16 cellular contexts compared by ENCODE assay signal in genomic region chr7:137980308-137980707, GRCh38. TPM values are rescaled to one million over a fixed set of nuclear protein-coding genes. Genes with fewer than 3 reads are reported as not detected.
DNase-seq lines count a peak whose midpoint lies in the region; ATAC-seq and TF ChIP-seq lines count a peak whose summit lies in the region.
"Had no signal": no experiment of that assay in that cellular context is flagged by ENCODE, and none has a peak within 500 bp of the region (broad histone marks: within the 10 kb centered on the region; RNA-seq: fewer than 3 reads in every experiment).

No MANE protein-coding gene starts in this region.

- in situ Hi-C loops in mammary epithelial cell (cut with MboI; ENCODE audit: low sequenced_read_pairs in 2 of 2), result no loop called here

- H3K9me3 Mint-ChIP-seq in MCF 10A (ENCODE audit: unreplicated experiment) (peaks cover 7% of the 10 kb centered on the region), activated B cell treated with CpG ODN at 0.5 μM for 24 hours (peaks cover 3% of the 10 kb centered on the region)

- H4K20me1 ChIP-seq in mammary epithelial cell (ENCODE audit: insufficient read depth, low read length) (no peaks in the 10 kb centered on the region), osteoblast (ENCODE audit: insufficient read depth, low read length) (no peaks in the 10 kb centered on the region)

- dilution Hi-C loops in mammary epithelial cell (cut with HindIII; ENCODE audit: low sequenced_read_pairs), result no loop called here

- no peaks in the 10 kb centered on the region for H3K27me3 ChIP-seq in mammary epithelial cell (ENCODE audit: insufficient read depth, low read length)
- no peaks in the 10 kb centered on the region for H3K27me3 ChIP-seq in osteoblast (ENCODE audit: insufficient read depth, low read length)
- H3K27me3 ChIP-seq in vagina, result no peaks in the 10 kb centered on the region
- H3K27me3 ChIP-seq: suprapubic skin had no signal

- peaks cover 97% of the 10 kb centered on the region for H3K79me2 ChIP-seq in mammary epithelial cell (ENCODE audit: insufficient read depth, low read length)
- H3K79me2 ChIP-seq in osteoblast (ENCODE audit: insufficient read depth, low read length), result peaks cover 94% of the 10 kb centered on the region

- H3K4me3 Mint-ChIP-seq in MCF 10A (ENCODE audit: unreplicated experiment), result no peak overlapping the region
- no peak overlapping the region for H3K4me3 Mint-ChIP-seq in activated B cell treated with CpG ODN at 0.5 μM for 24 hours
- H3K4me3 Mint-ChIP-seq: activated naive CD4-positive, alpha-beta T cell treated with anti-CD3 and anti-CD28 coated beads for 36 hours; endodermal cell; T-helper 2 cell treated with Interferon-gamma antibody and Interleukin-4, amounts not matched to agents 5 μg/mL and 100 μg/mL, for 36 hours had no signal

- H3K36me3 Mint-ChIP-seq in MCF 10A (ENCODE audit: insufficient read depth, unreplicated experiment) (peaks cover 11% of the 10 kb centered on the region), activated B cell treated with CpG ODN at 0.5 μM for 24 hours (ENCODE audit: low read depth) (peaks cover 8% of the 10 kb centered on the region)

- CTCF ChIA-PET in MCF 10A (lab: Yijun Ruan, JAX), result interaction anchor here (0.7 to 1.5 kb wide), 6 partner anchors 12 to 80 kb away, joined by 3 to 5 read pairs (median 4); no protein-coding TSS in a partner anchor
- CTCF ChIA-PET in mammary epithelial cell (lab: Charles Lee; ENCODE audit: low non-redundant PET), result no interaction called here
- CTCF ChIA-PET in activated B cell treated with CpG ODN at 0.5 μM for 24 hours (lab: Charles Lee), result no interaction called here

- no peak overlapping the region for H3K9ac ChIP-seq in mammary epithelial cell (ENCODE audit: insufficient read depth, low read length)

- H3K4me2 ChIP-seq in mammary epithelial cell (ENCODE audit: insufficient read depth, low read depth, low read length) (no peak overlapping the region), osteoblast (ENCODE audit: insufficient read depth, low read length) (no peak overlapping the region)

- 54% methylated on average over 2 of the region's 2 CpGs for WGBS in mammary epithelial cell (ENCODE audit: low coverage, missing lambda C conversion rate)

- peaks cover 16% of the 10 kb centered on the region for H3K4me1 ChIP-seq in mammary epithelial cell (ENCODE audit: insufficient read depth, low read length)
- peaks cover 90% of the 10 kb centered on the region for H3K4me1 ChIP-seq in osteoblast (ENCODE audit: insufficient read depth, low read length)
- H3K4me1 ChIP-seq in vagina, result peaks cover 83% of the 10 kb centered on the region

- BruUV-seq in MCF 10A (replicated peaks; lab: Mats Ljungman, UMichigan), result no TSS peak
- BruUV-seq in mammary epithelial cell (replicated peaks; lab: Mats Ljungman, UMichigan), result no TSS peak

- no peak for TF ChIP-seq POLR2A in vagina (IDR thresholded peaks at IDR 0.05)

- H2AFZ ChIP-seq in mammary epithelial cell (ENCODE audit: low read depth, low read length) (no peak overlapping the region), osteoblast (ENCODE audit: low read length) (no peak overlapping the region)

- H3K36me3 ChIP-seq in mammary epithelial cell (ENCODE audit: insufficient read depth, low read length) (peaks cover 2% of the 10 kb centered on the region), osteoblast (ENCODE audit: insufficient read depth, low read length) (peaks cover 6% of the 10 kb centered on the region), vagina (no peaks in the 10 kb centered on the region)
- H3K36me3 ChIP-seq: prostate gland, suprapubic skin had no signal

- DNase-seq in MCF 10A (ENCODE audit: unreplicated experiment), result no peak
- no peak for DNase-seq in mammary epithelial cell
- no peak for DNase-seq in activated B cell treated with CpG ODN at 0.5 μM for 24 hours
- DNase-seq in osteoblast (ENCODE audit: insufficient read length, low spot score, missing footprints), result no peak
- no peak for DNase-seq in vagina (ENCODE audit: extremely low spot score in 2 of 2)
- DNase-seq in kidney glomerular epithelial cell (lab: John Stamatoyannopoulos, UW), result no peak
- DNase-seq in NCI-H748 treated with DMSO at 0.1 percent for 48 hours (lab: John Stamatoyannopoulos, UW), result no peak
- no peak for DNase-seq in DMS 273 (lab: John Stamatoyannopoulos, UW; ENCODE audit: unreplicated experiment)
- DNase-seq: activated naive CD4-positive, alpha-beta T cell treated with anti-CD3 and anti-CD28 coated beads for 36 hours; endodermal cell; foreskin melanocyte; left ventricle myocardium superior; SIG-M5 had no signal

- H3K27me3 Mint-ChIP-seq in MCF 10A (ENCODE audit: insufficient read depth, unreplicated experiment), result no peaks in the 10 kb centered on the region
- no peaks in the 10 kb centered on the region for H3K27me3 Mint-ChIP-seq in activated B cell treated with CpG ODN at 0.5 μM for 24 hours

- POLR2A ChIA-PET in MCF 10A (lab: Yijun Ruan, JAX), result interaction anchor here (1.0 to 1.4 kb wide), 3 partner anchors 10 to 21 kb away, joined by 3 to 4 read pairs (median 3); partner anchors contain the start of gene CREB3L2
- POLR2A ChIA-PET in activated B cell treated with CpG ODN at 0.5 μM for 24 hours (lab: Charles Lee), result no interaction called here

- H3K9me3 ChIP-seq in mammary epithelial cell (replicated peaks; ENCODE audit: insufficient read depth, low read length) (no peaks in the 10 kb centered on the region), osteoblast (ENCODE audit: low read depth, low read length) (no peaks in the 10 kb centered on the region), vagina (no peaks in the 10 kb centered on the region)
- H3K9me3 ChIP-seq: prostate gland, suprapubic skin had no signal

- no peak overlapping the region for H3K27ac ChIP-seq in mammary epithelial cell (ENCODE audit: insufficient read depth, low read depth, low read length)
- peak overlapping the region; percentile 98 for H3K27ac ChIP-seq in osteoblast (ENCODE audit: low read depth, low read length)
- H3K27ac ChIP-seq in vagina, result peak overlapping the region; percentile 78

- intact Hi-C loops in MCF 10A (cut with micrococcal nuclease), result no loop called here
- intact Hi-C loops in mammary epithelial cell (cut with micrococcal nuclease), result no loop called here
- intact Hi-C loops in activated B cell treated with CpG ODN at 0.5 μM for 24 hours (cut with micrococcal nuclease), result no loop called here
- intact Hi-C loops in vagina (cut with DNase I), result loop anchor here (10.0 kb wide), 1 partner anchor 46 kb away; no protein-coding TSS in a partner anchor

- TF ChIP-seq CTCF in MCF 10A (IDR thresholded peaks at IDR 0.05; ENCODE audit: unreplicated experiment) (no peak), mammary epithelial cell (conservative IDR thresholded peaks at IDR 0.05 in 1 of 2, IDR thresholded peaks at IDR 0.05 in 1 of 2; ENCODE audit: extremely low read depth in 1 of 2, insufficient read depth in 1 of 2, low read depth in 1 of 2, low read length in 2 of 2) (no peak), activated B cell treated with CpG ODN at 0.5 μM for 24 hours (IDR thresholded peaks at IDR 0.05) (no peak), osteoblast (IDR thresholded peaks at IDR 0.05; ENCODE audit: extremely low read depth, low read depth, low read length) (no peak), vagina (IDR thresholded peaks at IDR 0.05) (no peak)

- H3K4me1 Mint-ChIP-seq in MCF 10A (ENCODE audit: insufficient read depth, unreplicated experiment) (peaks cover 25% of the 10 kb centered on the region), activated B cell treated with CpG ODN at 0.5 μM for 24 hours (peaks cover 33% of the 10 kb centered on the region)

- H3K4me3 ChIP-seq in mammary epithelial cell (replicated peaks in 1 of 3; ENCODE audit: insufficient read depth in 1 of 3, low read depth in 2 of 3, low read length in 3 of 3), result no peak overlapping the region
- H3K4me3 ChIP-seq in osteoblast (ENCODE audit: insufficient read depth, low read length), result no peak overlapping the region
- H3K4me3 ChIP-seq in vagina, result no peak overlapping the region
- H3K4me3 ChIP-seq: prostate gland, suprapubic skin had no signal

- H3K27ac Mint-ChIP-seq in MCF 10A (ENCODE audit: low read depth, unreplicated experiment), result peak overlapping the region; percentile 27
- peak overlapping the region; percentile 41 for H3K27ac Mint-ChIP-seq in activated B cell treated with CpG ODN at 0.5 μM for 24 hours
- H3K27ac Mint-ChIP-seq: activated naive CD4-positive, alpha-beta T cell treated with anti-CD3 and anti-CD28 coated beads for 36 hours; T-helper 2 cell treated with Interferon-gamma antibody and Interleukin-4, amounts not matched to agents 5 μg/mL and 100 μg/mL, for 36 hours had no signal

- ATAC-seq in activated B cell treated with CpG ODN at 0.5 μM for 24 hours (ENCODE audit: low read depth), result no peak
- ATAC-seq: left ventricle myocardium superior had no signal

RNA-seq across cellular contexts. Expression of gene CREB3L2, which starts 21.6 kb away (rescaled TPM):
- total RNA-seq in MCF 10A (2022) (74.2 and 79.4 TPM in 2 replicates), mammary epithelial cell (10 to 100 TPM; 26.3 to 63.5 TPM), activated B cell treated with CpG ODN at 0.5 μM for 24 hours (16.6 and 21.7 TPM in 2 replicates), osteoblast (26.5 and 28.6 TPM in 2 replicates), vagina (28.7 TPM)
- polyA plus RNA-seq in mammary epithelial cell, result 22.4 TPM
- 47.2 TPM for polyA minus RNA-seq in mammary epithelial cell
